ENCODE assay signal across 1 cellular context in genomic region chr6:6734463-6735455, GRCh38.
A peak's percentile ranks its signal among the peaks of the same experiment; 100 is the strongest.
TF ChIP-seq lines count a peak whose summit lies in the region.

No MANE protein-coding gene starts in this region.

TF ChIP-seq in K562, 482 proteins besides CTCF, POLR2A, EP300 and RAD21 (continued from another document):
- no peak for TF ChIP-seq ETS1 (conservative IDR thresholded peaks at IDR 0.05; ENCODE audit: control insufficient read depth, low read depth, low read length)
- TF ChIP-seq PKNOX1 (IDR thresholded peaks at IDR 0.05), result peak; percentile 65
- TF ChIP-seq ZSCAN32 (CRISPR knock-in tag; IDR thresholded peaks at IDR 0.05), result no peak
- no peak for TF ChIP-seq RBM39 (optimal IDR thresholded peaks at IDR 0.05; ENCODE audit: low read depth, low read length)
- peak; percentile 43 for TF ChIP-seq ATF3 (IDR thresholded peaks at IDR 0.05)
- no peak for TF ChIP-seq ATF3 (CRISPR knock-in tag; conservative IDR thresholded peaks at IDR 0.05)
- TF ChIP-seq PBX2 (CRISPR knock-in tag; IDR thresholded peaks at IDR 0.05; ENCODE audit: low read depth), result no peak
- TF ChIP-seq PBX2 (tag; conservative IDR thresholded peaks at IDR 0.05; ENCODE audit: low read depth), result peak; percentile 50; the same call in 1 of the 2 replicates
- TF ChIP-seq DACH1 (IDR thresholded peaks at IDR 0.05; ENCODE audit: partially characterized antibody), result peak; percentile 17
- no peak for TF ChIP-seq ZNF445 (CRISPR knock-in tag; IDR thresholded peaks at IDR 0.05; ENCODE audit: low read depth)
- TF ChIP-seq TFAP4 (CRISPR knock-in tag; IDR thresholded peaks at IDR 0.05; ENCODE audit: borderline replicate concordance), result no peak
- no peak for TF ChIP-seq RFX1 (IDR thresholded peaks at IDR 0.05)
- TF ChIP-seq ZNF584 (CRISPR knock-in tag; IDR thresholded peaks at IDR 0.05; ENCODE audit: low read depth), result 0 out of 2 replicates have a peak, but pooled peaks have one; percentile 12
- TF ChIP-seq PHB (CRISPR knock-in tag; IDR thresholded peaks at IDR 0.05), result no peak
- no peak for TF ChIP-seq BHLHE40 (IDR thresholded peaks at IDR 0.05; ENCODE audit: low read length)
- TF ChIP-seq SMAD3 (CRISPR knock-in tag; conservative IDR thresholded peaks at IDR 0.05), result no peak
- no peak for TF ChIP-seq RERE (CRISPR knock-in tag; IDR thresholded peaks at IDR 0.05; ENCODE audit: borderline replicate concordance)
- no peak for TF ChIP-seq SMARCA4 (IDR thresholded peaks at IDR 0.05)
- TF ChIP-seq NKRF (IDR thresholded peaks at IDR 0.05; ENCODE audit: borderline replicate concordance), result no peak
- TF ChIP-seq HEY1 (CRISPR knock-in tag; IDR thresholded peaks at IDR 0.05; ENCODE audit: borderline replicate concordance), result no peak
- TF ChIP-seq FOXO4 (CRISPR knock-in tag; IDR thresholded peaks at IDR 0.05), result no peak
- TF ChIP-seq BRD9 (IDR thresholded peaks at IDR 0.05; ENCODE audit: low read depth, partially characterized antibody), result no peak
- TF ChIP-seq TBL1XR1 (IDR thresholded peaks at IDR 0.05; ENCODE audit: low read length in 2 of 2), result no peak
- TF ChIP-seq ZNF316 (IDR thresholded peaks at IDR 0.05), result peak; percentile 9; the same call in 1 of the 2 replicates
- TF ChIP-seq C11orf30 (IDR thresholded peaks at IDR 0.05; ENCODE audit: low read depth), result no peak
- no peak for TF ChIP-seq ZNF740 (CRISPR knock-in tag; IDR thresholded peaks at IDR 0.05)
- no peak for TF ChIP-seq ZNF740 (tag; IDR thresholded peaks at IDR 0.05)
- TF ChIP-seq ILK (tag; IDR thresholded peaks at IDR 0.05; ENCODE audit: borderline replicate concordance, low read depth), result no peak
